Comparison of ENCODE assay signal across 17 cellular contexts in genomic region chr1:151408891-151409290, GRCh38. TPM values are rescaled to one million over a fixed set of nuclear protein-coding genes. Genes with fewer than 3 reads are reported as not detected.
DNase-seq lines count a peak whose midpoint lies in the region; ATAC-seq and TF ChIP-seq lines count a peak whose summit lies in the region.
"Had no signal": no experiment of that assay in that cellular context is flagged by ENCODE, and none has a peak within 500 bp of the region (broad histone marks: within the 10 kb centered on the region; RNA-seq: fewer than 3 reads in every experiment).

No MANE protein-coding gene starts in this region.

- H3K4me3 Mint-ChIP-seq in activated CD8-positive, alpha-beta T cell treated with anti-CD3 and anti-CD28 coated beads for 36 hours, result no peak overlapping the region
- no peak overlapping the region for H3K4me3 Mint-ChIP-seq in activated CD8-positive, alpha-beta T cell treated with anti-CD3 and anti-CD28 coated beads, Interleukin-2, amount 10 ng/mL, durations not matched to agents 7 days and 5 days
- H3K4me3 Mint-ChIP-seq in HFFc6, result no peak overlapping the region; the same call in 1 of the 2 replicates
- no peak overlapping the region for H3K4me3 Mint-ChIP-seq in effector memory CD8-positive, alpha-beta T cell
- H3K4me3 Mint-ChIP-seq: CD8-positive, alpha-beta T cell had no signal

- DNase-seq in activated CD8-positive, alpha-beta T cell treated with anti-CD3 and anti-CD28 coated beads for 36 hours, result no peak
- no peak for DNase-seq in activated CD8-positive, alpha-beta T cell treated with anti-CD3 and anti-CD28 coated beads, Interleukin-2, amount 10 ng/mL, durations not matched to agents 7 days and 5 days
- DNase-seq in HFFc6 (no peak), osteoblast (ENCODE audit: insufficient read length, low spot score, missing footprints) (peak; percentile 58), germinal center (ENCODE audit: low spot score) (no peak), SIG-M5 (lab: John Stamatoyannopoulos, UW) (no peak)
- no peak for DNase-seq in effector memory CD8-positive, alpha-beta T cell
- DNase-seq in activated CD4-positive, CD25-positive, alpha-beta regulatory T cell treated with anti-CD3 and anti-CD28 coated beads, Interleukin-2, amount 50 U/mL, for 72 hours, result no peak
- DNase-seq: CD8-positive, alpha-beta T cell; DMS79; NCI-H1105; NCI-H1694; NCI-H524 treated with DMSO at 0.1 percent for 48 hours; Peyer's patch had no signal

- no peak overlapping the region for H3K4me2 ChIP-seq in osteoblast (ENCODE audit: insufficient read depth, low read length)
- H3K4me2 ChIP-seq: BLaER1 had no signal

- no peaks in the 10 kb centered on the region for H3K9me3 Mint-ChIP-seq in activated CD8-positive, alpha-beta T cell treated with anti-CD3 and anti-CD28 coated beads for 36 hours
- H3K9me3 Mint-ChIP-seq in activated CD8-positive, alpha-beta T cell treated with anti-CD3 and anti-CD28 coated beads, Interleukin-2, amount 10 ng/mL, durations not matched to agents 7 days and 5 days (ENCODE audit: insufficient read depth), result no peaks in the 10 kb centered on the region
- no peaks in the 10 kb centered on the region for H3K9me3 Mint-ChIP-seq in HFFc6
- no peaks in the 10 kb centered on the region for H3K9me3 Mint-ChIP-seq in effector memory CD8-positive, alpha-beta T cell
- H3K9me3 Mint-ChIP-seq: CD8-positive, alpha-beta T cell had no signal

- H3K27ac Mint-ChIP-seq in activated CD8-positive, alpha-beta T cell treated with anti-CD3 and anti-CD28 coated beads for 36 hours, result peak overlapping the region; percentile 44
- H3K27ac Mint-ChIP-seq in activated CD8-positive, alpha-beta T cell treated with anti-CD3 and anti-CD28 coated beads, Interleukin-2, amount 10 ng/mL, durations not matched to agents 7 days and 5 days, result no peak overlapping the region
- peak overlapping the region; percentile 3; the same call in 1 of the 2 replicates for H3K27ac Mint-ChIP-seq in HFFc6
- peak overlapping the region; percentile 10 to 52 for H3K27ac Mint-ChIP-seq in effector memory CD8-positive, alpha-beta T cell
- H3K27ac Mint-ChIP-seq: CD8-positive, alpha-beta T cell had no signal

- peaks cover 5% of the 10 kb centered on the region for H3K4me1 ChIP-seq in osteoblast (ENCODE audit: insufficient read depth, low read length)
- H3K4me1 ChIP-seq: BLaER1, HAP-1, Peyer's patch had no signal

- H3K4me1 Mint-ChIP-seq in activated CD8-positive, alpha-beta T cell treated with anti-CD3 and anti-CD28 coated beads for 36 hours (ENCODE audit: low read depth), result peaks cover 3% of the 10 kb centered on the region
- no peaks in the 10 kb centered on the region for H3K4me1 Mint-ChIP-seq in activated CD8-positive, alpha-beta T cell treated with anti-CD3 and anti-CD28 coated beads, Interleukin-2, amount 10 ng/mL, durations not matched to agents 7 days and 5 days (ENCODE audit: low read depth)
- peaks cover 18% of the 10 kb centered on the region for H3K4me1 Mint-ChIP-seq in HFFc6 (ENCODE audit: low read depth)
- peaks cover 0 to 1% of the 10 kb centered on the region in 2 donors for H3K4me1 Mint-ChIP-seq in effector memory CD8-positive, alpha-beta T cell (ENCODE audit: low read depth in 2 of 2)

- H3K4me3 ChIP-seq in osteoblast (ENCODE audit: insufficient read depth, low read length), result no peak overlapping the region
- H3K4me3 ChIP-seq: BLaER1, HAP-1, Peyer's patch had no signal

- no peak for TF ChIP-seq CTCF in activated CD8-positive, alpha-beta T cell treated with anti-CD3 and anti-CD28 coated beads for 36 hours (IDR thresholded peaks at IDR 0.05)
- TF ChIP-seq CTCF in HFFc6 (IDR thresholded peaks at IDR 0.05) (no peak), osteoblast (IDR thresholded peaks at IDR 0.05; ENCODE audit: extremely low read depth, low read depth, low read length) (no peak)

- intact Hi-C loops in activated CD8-positive, alpha-beta T cell treated with anti-CD3 and anti-CD28 coated beads for 36 hours (cut with micrococcal nuclease), result loop anchor here (10.0 kb wide), 1 partner anchor 124 kb away; the partner anchor contains the start of gene ZNF687

- CTCF ChIA-PET in activated CD8-positive, alpha-beta T cell treated with anti-CD3 and anti-CD28 coated beads for 36 hours (lab: Charles Lee), result no interaction called here
- CTCF ChIA-PET in activated CD8-positive, alpha-beta T cell treated with anti-CD3 and anti-CD28 coated beads, Interleukin-2, amount 10 ng/mL, durations not matched to agents 7 days and 5 days (lab: Charles Lee), result interaction anchor here (1.8 kb wide), 1 partner anchor 68 kb away, joined by 5 read pairs; no protein-coding TSS in a partner anchor

- H3K9me3 ChIP-seq in osteoblast (ENCODE audit: low read depth, low read length), result no peaks in the 10 kb centered on the region
- H3K9me3 ChIP-seq: BLaER1, HAP-1, Peyer's patch had no signal

- no peak overlapping the region for H2AFZ ChIP-seq in osteoblast (ENCODE audit: low read length)

- ATAC-seq in activated CD8-positive, alpha-beta T cell treated with anti-CD3 and anti-CD28 coated beads for 36 hours, result no peak
- no peak for ATAC-seq in activated CD8-positive, alpha-beta T cell treated with anti-CD3 and anti-CD28 coated beads, Interleukin-2, amount 10 ng/mL, durations not matched to agents 7 days and 5 days
- ATAC-seq in effector memory CD8-positive, alpha-beta T cell (replicated peaks), result no peak
- ATAC-seq: CD8-positive, alpha-beta T cell had no signal

- POLR2A ChIA-PET in activated CD8-positive, alpha-beta T cell treated with anti-CD3 and anti-CD28 coated beads for 36 hours (lab: Charles Lee), result no interaction called here
- POLR2A ChIA-PET in activated CD8-positive, alpha-beta T cell treated with anti-CD3 and anti-CD28 coated beads, Interleukin-2, amount 10 ng/mL, durations not matched to agents 7 days and 5 days (lab: Charles Lee), result interaction anchor here (1.8 kb wide), 1 partner anchor 9 kb away, joined by 4 read pairs; the partner anchor contains the start of gene PSMB4

- peaks cover 2% of the 10 kb centered on the region for H3K79me2 ChIP-seq in osteoblast (ENCODE audit: insufficient read depth, low read length)

- no peaks in the 10 kb centered on the region for H3K27me3 ChIP-seq in osteoblast (ENCODE audit: insufficient read depth, low read length)
- H3K27me3 ChIP-seq: BLaER1, Peyer's patch had no signal

- no peaks in the 10 kb centered on the region for H4K20me1 ChIP-seq in osteoblast (ENCODE audit: insufficient read depth, low read length)

- H3K36me3 Mint-ChIP-seq in activated CD8-positive, alpha-beta T cell treated with anti-CD3 and anti-CD28 coated beads for 36 hours (ENCODE audit: low read depth), result peaks cover 42% of the 10 kb centered on the region
- peaks cover 69% of the 10 kb centered on the region for H3K36me3 Mint-ChIP-seq in activated CD8-positive, alpha-beta T cell treated with anti-CD3 and anti-CD28 coated beads, Interleukin-2, amount 10 ng/mL, durations not matched to agents 7 days and 5 days (ENCODE audit: low read depth)
- peaks cover 32% of the 10 kb centered on the region for H3K36me3 Mint-ChIP-seq in HFFc6 (ENCODE audit: low read depth)
- H3K36me3 Mint-ChIP-seq in effector memory CD8-positive, alpha-beta T cell (ENCODE audit: insufficient read depth), result peaks cover 66% of the 10 kb centered on the region

- no peaks in the 10 kb centered on the region for H3K27me3 Mint-ChIP-seq in activated CD8-positive, alpha-beta T cell treated with anti-CD3 and anti-CD28 coated beads for 36 hours
- H3K27me3 Mint-ChIP-seq in activated CD8-positive, alpha-beta T cell treated with anti-CD3 and anti-CD28 coated beads, Interleukin-2, amount 10 ng/mL, durations not matched to agents 7 days and 5 days (ENCODE audit: low read depth), result no peaks in the 10 kb centered on the region
- H3K27me3 Mint-ChIP-seq in HFFc6 (ENCODE audit: insufficient read depth), result no peaks in the 10 kb centered on the region
- H3K27me3 Mint-ChIP-seq in effector memory CD8-positive, alpha-beta T cell, result no peaks in the 10 kb centered on the region

- peaks cover 90% of the 10 kb centered on the region for H3K36me3 ChIP-seq in osteoblast (ENCODE audit: insufficient read depth, low read length)

- H3K27ac ChIP-seq in osteoblast (ENCODE audit: low read depth, low read length), result no peak overlapping the region
- H3K27ac ChIP-seq: BLaER1, Peyer's patch had no signal

RNA-seq across cellular contexts. Expression of gene PSMB4, which starts 9.5 kb away (rescaled TPM):
- 100 to 1,000 TPM; 350 to 353 TPM for total RNA-seq in activated CD8-positive, alpha-beta T cell treated with anti-CD3 and anti-CD28 coated beads for 36 hours
- total RNA-seq in activated CD8-positive, alpha-beta T cell treated with anti-CD3 and anti-CD28 coated beads, Interleukin-2, amount 10 ng/mL, durations not matched to agents 7 days and 5 days, result 100 to 1,000 TPM; 292 to 303 TPM
- total RNA-seq in HFFc6 (2021; fragmentation: NEBNext Ultra II Directional; extraction: Animal tissue kit (Norgen Biotek cat#: 25700)), result 100 to 1,000 TPM; 342 to 409 (median 371) TPM
- 362 and 375 TPM in 2 replicates for total RNA-seq in osteoblast

RNA-seq across cellular contexts. Expression of gene SELENBP1, which starts 36.4 kb away (rescaled TPM):
- not detected for total RNA-seq in activated CD8-positive, alpha-beta T cell treated with anti-CD3 and anti-CD28 coated beads for 36 hours
- not detected for total RNA-seq in activated CD8-positive, alpha-beta T cell treated with anti-CD3 and anti-CD28 coated beads, Interleukin-2, amount 10 ng/mL, durations not matched to agents 7 days and 5 days
- 10 to 100 TPM; 11.2 to 15.6 (median 14.6) TPM for total RNA-seq in HFFc6 (2021; fragmentation: NEBNext Ultra II Directional; extraction: Animal tissue kit (Norgen Biotek cat#: 25700))
- total RNA-seq in osteoblast, result 28.3 and 42.0 TPM in 2 replicates
- total RNA-seq: CD8-positive, alpha-beta T cell; HT1080 had no signal

RNA-seq across cellular contexts. Expression of gene POGZ, which starts 50.4 kb away (rescaled TPM):
- total RNA-seq in activated CD8-positive, alpha-beta T cell treated with anti-CD3 and anti-CD28 coated beads for 36 hours, result 10 to 100 TPM; 69.0 to 70.6 TPM
- 10 to 100 TPM; 67.7 to 68.5 TPM for total RNA-seq in activated CD8-positive, alpha-beta T cell treated with anti-CD3 and anti-CD28 coated beads, Interleukin-2, amount 10 ng/mL, durations not matched to agents 7 days and 5 days
- total RNA-seq in HFFc6 (2021; fragmentation: NEBNext Ultra II Directional; extraction: Animal tissue kit (Norgen Biotek cat#: 25700)), result 10 to 100 TPM; 34.9 to 40.3 (median 37.9) TPM
- 26.8 and 56.9 TPM in 2 replicates for total RNA-seq in osteoblast

Comparison
In these comparisons a context has a peak if more than half of its experiments do, and no peak if none do; other contexts are left out.
1. RNA of gene SELENBP1, which starts 36.4 kb away (total RNA-seq): 28.3 to 42.0 TPM in osteoblast and 11.2 to 15.6 TPM in HFFc6; not detected in activated CD8-positive, alpha-beta T cell treated with anti-CD3 and anti-CD28 coated beads for 36 hours and not detected in activated CD8-positive, alpha-beta T cell treated with anti-CD3 and anti-CD28 coated beads, Interleukin-2, amount 10 ng/mL, durations not matched to agents 7 days and 5 days; every median in the first group is over 10 times any median in the second.